19 cellular contexts compared by ENCODE assay signal in the genomic region with DNA sequence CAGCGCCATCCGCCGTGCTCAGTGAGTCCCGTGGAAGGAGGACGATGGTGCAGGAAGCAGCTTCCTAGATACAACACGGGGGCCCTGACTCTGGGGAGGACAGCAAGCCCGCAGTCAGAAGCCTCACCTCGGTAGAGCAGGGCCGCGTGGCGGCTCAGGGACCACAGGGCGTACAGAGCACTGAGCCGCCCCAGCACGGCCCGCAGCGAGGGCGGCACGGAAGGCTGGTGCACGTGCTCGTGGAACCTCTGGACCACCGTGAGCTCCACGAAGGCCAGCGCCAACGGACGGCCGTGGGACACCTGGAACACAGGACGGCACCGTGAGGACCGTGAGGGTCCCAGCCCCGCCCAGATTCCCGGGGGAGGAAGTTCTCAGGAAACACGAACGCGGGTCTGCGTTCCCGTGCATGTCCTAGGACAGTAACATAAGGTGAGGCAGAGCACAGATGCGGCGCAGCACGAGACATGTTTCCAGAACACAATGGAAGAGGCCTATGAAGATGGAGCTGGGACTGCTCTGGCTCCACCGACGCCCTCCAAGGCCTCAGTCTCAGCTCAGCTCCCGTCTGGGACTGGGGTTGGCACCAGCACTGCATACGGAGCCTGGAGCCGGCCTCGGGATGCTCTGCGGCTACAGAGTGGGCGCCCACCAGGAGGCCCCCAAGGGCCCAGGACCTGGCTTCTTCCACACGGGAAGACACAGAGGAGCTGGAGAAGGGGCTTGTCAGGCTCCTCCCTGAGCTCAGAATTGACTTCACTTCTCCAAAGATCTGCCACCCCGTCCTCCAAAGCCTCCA.
A peak's percentile ranks its signal among the peaks of the same experiment; 100 is the strongest.
DNase-seq lines count a peak whose midpoint lies in the region; ATAC-seq, FAIRE-seq and TF ChIP-seq lines count a peak whose summit lies in the region.
"Had no signal": no experiment of that assay in that cellular context is flagged by ENCODE, and none has a peak within 500 bp of the region (broad histone marks: within the 10 kb centered on the region; RNA-seq: fewer than 3 reads in every experiment).

No MANE protein-coding gene starts in this region.

- H3K27ac ChIP-seq in IMR-90 (ENCODE audit: insufficient read depth, low read length) (no peak overlapping the region), kidney (ENCODE audit: low read depth in 2 of 2, low read length in 2 of 2) (no peak overlapping the region), thyroid gland (no peak overlapping the region)
- H3K27ac ChIP-seq: 22Rv1, PC-9 had no signal

- H3K9me3 ChIP-seq in IMR-90 (ENCODE audit: control insufficient read depth, insufficient read depth, low read length) (no peaks in the 10 kb centered on the region), kidney (ENCODE audit: control insufficient read depth in 1 of 2, low read length in 2 of 2) (no peaks in the 10 kb centered on the region), thyroid gland (no peaks in the 10 kb centered on the region)
- H3K9me3 ChIP-seq: Caco-2 had no signal

- dilution Hi-C loops in IMR-90 (cut with HindIII; ENCODE audit: low sequenced_read_pairs, unreplicated experiment) = no loop called here

- no peak overlapping the region for H4K5ac ChIP-seq in IMR-90 (ENCODE audit: low read depth, low read length)

- TF ChIP-seq RAD21 in IMR-90 (IDR thresholded peaks at IDR 0.05; ENCODE audit: low read length) = no peak

- H3K36me3 ChIP-seq in IMR-90 (ENCODE audit: control insufficient read depth, insufficient read depth, low read length) (peaks cover 15% of the 10 kb centered on the region), kidney (ENCODE audit: control insufficient read depth in 1 of 2, insufficient read depth in 2 of 2, low read length in 2 of 2) (peaks cover 2 to 3% of the 10 kb centered on the region in 2 donors), thyroid gland (no peaks in the 10 kb centered on the region)

- H3K18ac ChIP-seq in IMR-90 (ENCODE audit: low read depth, low read length) = no peak overlapping the region

- TF ChIP-seq POLR2A in IMR-90 (IDR thresholded peaks at IDR 0.05; ENCODE audit: low read depth, low read length) = no peak
- no peak for TF ChIP-seq POLR2A in thyroid gland (IDR thresholded peaks at IDR 0.05)

- peak overlapping the region; percentile 24 for H2AK9ac ChIP-seq in IMR-90 (replicated peaks; ENCODE audit: low read depth, low read length, poor library complexity)

- H3K56ac ChIP-seq in IMR-90 (ENCODE audit: extremely low read depth, insufficient read depth, low read length) = no peak overlapping the region

- CTCF ChIA-PET in IMR-90 (lab: Yijun Ruan, JAX) = no interaction called here

- no peak overlapping the region for H3K4me3 Mint-ChIP-seq in stimulated activated effector memory CD8-positive, alpha-beta T cell treated with anti-CD3 and anti-CD28 coated beads, Interleukin-12 subunit alpha, Interleukin-12 subunit beta, amount 100 ng/mL, for 72 hours
- no peak overlapping the region for H3K4me3 Mint-ChIP-seq in stimulated activated naive CD8-positive, alpha-beta T cell treated with anti-CD3 and anti-CD28 coated beads, Interleukin-15, amount 100 ng/mL, for 72 hours
- H3K4me3 Mint-ChIP-seq: CD4-positive, alpha-beta T cell had no signal

- no peaks in the 10 kb centered on the region for H3K4me1 ChIP-seq in IMR-90 (ENCODE audit: control insufficient read depth, insufficient read depth, low read length)
- H3K4me1 ChIP-seq in kidney (ENCODE audit: control insufficient read depth in 1 of 2, insufficient read depth in 1 of 2, low read depth in 1 of 2, low read length in 2 of 2) = no peaks in the 10 kb centered on the region
- H3K4me1 ChIP-seq in thyroid gland = peaks cover 8 to 18% of the 10 kb centered on the region in 2 donors
- H3K4me1 ChIP-seq: Caco-2 had no signal

- no peak overlapping the region for H2AFZ ChIP-seq in IMR-90 (replicated peaks; ENCODE audit: low read length, poor library complexity)
- H2AFZ ChIP-seq: PC-9 had no signal

- ATAC-seq in Right ventricle myocardium inferior = no peak
- no peak for ATAC-seq in Right ventricle myocardium superior (ENCODE audit: poor library complexity)
- no peak for ATAC-seq in IMR-90 (ENCODE audit: low read depth)
- ATAC-seq in stimulated activated effector memory CD8-positive, alpha-beta T cell treated with anti-CD3 and anti-CD28 coated beads, Interleukin-12 subunit alpha, Interleukin-12 subunit beta, amount 100 ng/mL, for 72 hours = peak; percentile 16
- no peak for ATAC-seq in stimulated activated naive CD8-positive, alpha-beta T cell treated with anti-CD3 and anti-CD28 coated beads, Interleukin-15, amount 100 ng/mL, for 72 hours

- H4K8ac ChIP-seq in IMR-90 (ENCODE audit: low read depth in 2 of 2, low read length in 2 of 2) = no peak overlapping the region

- H3K9me1 ChIP-seq in IMR-90 (ENCODE audit: insufficient read depth, low read length) = no peaks in the 10 kb centered on the region

- no peak overlapping the region for H3K4me2 ChIP-seq in IMR-90 (ENCODE audit: low read depth, low read length)
- H3K4me2 ChIP-seq: PC-9 had no signal

- no peak overlapping the region for H3K14ac ChIP-seq in IMR-90 (replicated peaks; ENCODE audit: low read depth, low read length)

- H2BK20ac ChIP-seq in IMR-90 (ENCODE audit: low read depth, low read length) = no peak overlapping the region

- no peak overlapping the region for H2BK5ac ChIP-seq in IMR-90 (ENCODE audit: low read depth, low read length, poor library complexity, severe bottlenecking)

- POLR2A ChIA-PET in IMR-90 (lab: Charles Lee; ENCODE audit: unreplicated experiment) = no interaction called here

- H3K9ac ChIP-seq in IMR-90 (ENCODE audit: low read depth, low read length) = no peak overlapping the region
- H3K9ac ChIP-seq in kidney (ENCODE audit: low read length in 2 of 2) = no peak overlapping the region

- H3K4me1 Mint-ChIP-seq in stimulated activated effector memory CD8-positive, alpha-beta T cell treated with anti-CD3 and anti-CD28 coated beads, Interleukin-12 subunit alpha, Interleukin-12 subunit beta, amount 100 ng/mL, for 72 hours = peaks cover 6% of the 10 kb centered on the region
- H3K4me1 Mint-ChIP-seq in stimulated activated naive CD8-positive, alpha-beta T cell treated with anti-CD3 and anti-CD28 coated beads, Interleukin-15, amount 100 ng/mL, for 72 hours = no peaks in the 10 kb centered on the region

- no peak overlapping the region for H3K23ac ChIP-seq in IMR-90 (ENCODE audit: low read depth, low read length)

- no peaks in the 10 kb centered on the region; the same call in 1 of the 2 replicates for H4K20me1 ChIP-seq in IMR-90 (ENCODE audit: insufficient read depth, low read length)

- in situ Hi-C loops in IMR-90 (cut with MboI; ENCODE audit: low sequenced_read_pairs) = no loop called here

- no peaks in the 10 kb centered on the region for H3K27me3 Mint-ChIP-seq in stimulated activated naive CD8-positive, alpha-beta T cell treated with anti-CD3 and anti-CD28 coated beads, Interleukin-15, amount 100 ng/mL, for 72 hours
- H3K27me3 Mint-ChIP-seq: CD4-positive, alpha-beta T cell had no signal

- H3K36me3 Mint-ChIP-seq in stimulated activated effector memory CD8-positive, alpha-beta T cell treated with anti-CD3 and anti-CD28 coated beads, Interleukin-12 subunit alpha, Interleukin-12 subunit beta, amount 100 ng/mL, for 72 hours = peaks cover 22% of the 10 kb centered on the region

- no peaks in the 10 kb centered on the region for H3K9me3 Mint-ChIP-seq in stimulated activated effector memory CD8-positive, alpha-beta T cell treated with anti-CD3 and anti-CD28 coated beads, Interleukin-12 subunit alpha, Interleukin-12 subunit beta, amount 100 ng/mL, for 72 hours
- no peaks in the 10 kb centered on the region for H3K9me3 Mint-ChIP-seq in stimulated activated naive CD8-positive, alpha-beta T cell treated with anti-CD3 and anti-CD28 coated beads, Interleukin-15, amount 100 ng/mL, for 72 hours
- H3K9me3 Mint-ChIP-seq: CD4-positive, alpha-beta T cell had no signal

- no peak overlapping the region for H2BK15ac ChIP-seq in IMR-90 (ENCODE audit: low read depth, low read length)

- no TSS peak for BruUV-seq in IMR-90 (replicated peaks; lab: Mats Ljungman, UMichigan)

- peak; percentile 59 for DNase-seq in Right ventricle myocardium inferior (ENCODE audit: missing footprints)
- DNase-seq in Right ventricle myocardium superior = no peak
- no peak for DNase-seq in IMR-90
- peak; percentile 69 for DNase-seq in kidney
- DNase-seq in stimulated activated effector memory CD8-positive, alpha-beta T cell treated with anti-CD3 and anti-CD28 coated beads, Interleukin-12 subunit alpha, Interleukin-12 subunit beta, amount 100 ng/mL, for 72 hours (ENCODE audit: low spot score in 2 of 2) = no peak
- no peak for DNase-seq in stimulated activated naive CD8-positive, alpha-beta T cell treated with anti-CD3 and anti-CD28 coated beads, Interleukin-15, amount 100 ng/mL, for 72 hours
- DNase-seq in germinal center (ENCODE audit: low spot score) = no peak
- no peak for DNase-seq in thyroid gland
- DNase-seq: Caco-2; CD4-positive, alpha-beta T cell; H7; NCI-H1417 treated with DMSO at 0.1 percent for 48 hours; NCI-H1930; NCI-H226; NCI-H524; NCI-H82; PC-9 had no signal

- H3K27me3 ChIP-seq in IMR-90 (ENCODE audit: control insufficient read depth, insufficient read depth, low read length) (no peaks in the 10 kb centered on the region), thyroid gland (no peaks in the 10 kb centered on the region)

- H2AK5ac ChIP-seq in IMR-90 (ENCODE audit: low read depth, low read length) = no peak overlapping the region

- H3K4me3 ChIP-seq in IMR-90 (ENCODE audit: insufficient read depth, low read depth, low read length) = no peak overlapping the region
- H3K4me3 ChIP-seq in kidney (ENCODE audit: low read length in 2 of 2) = no peak overlapping the region
- no peak overlapping the region for H3K4me3 ChIP-seq in thyroid gland (replicated peaks in 1 of 3)
- H3K4me3 ChIP-seq: PC-9 had no signal

- TF ChIP-seq CTCF in IMR-90 (conservative IDR thresholded peaks at IDR 0.05; ENCODE audit: low read depth, low read length) (no peak), kidney (IDR thresholded peaks at IDR 0.05; ENCODE audit: borderline replicate concordance, extremely low read depth, insufficient read depth) (no peak), thyroid gland (IDR thresholded peaks at IDR 0.05) (no peak)

- WGBS in IMR-90 (ENCODE audit: extremely low coverage in 2 of 2, insufficient read length in 1 of 2), 2 experiments = 94% methylated on average over 26 of the region's 49 CpGs; no CpG with 5 or more reads in 1 of the 2 experiments
- 93 to 94% methylated on average over 35 to 44 of the region's 49 CpGs for WGBS in thyroid gland, 2 donors

- intact Hi-C loops in Right ventricle myocardium inferior (cut with DNase I) (no loop called here), Right ventricle myocardium superior (cut with DNase I) (no loop called here), IMR-90 (cut with micrococcal nuclease) (no loop called here), kidney (cut with DNase I) (no loop called here), thyroid gland (cut with DNase I) (no loop called here)

- no peaks in the 10 kb centered on the region for H3K79me1 ChIP-seq in IMR-90 (ENCODE audit: low read depth in 1 of 2, low read length in 2 of 2)

- no peak overlapping the region for H4K91ac ChIP-seq in IMR-90 (ENCODE audit: insufficient read depth, low read depth, low read length)

- no peak for FAIRE-seq in kidney (lab: Jason Lieb, UNC)
- FAIRE-seq: G401.6 had no signal

- H3K4ac ChIP-seq in IMR-90 (ENCODE audit: low read depth, low read length) = no peak overlapping the region

- no peak overlapping the region for H2BK120ac ChIP-seq in IMR-90 (ENCODE audit: low read depth, low read length)

- no peak overlapping the region for H3K27ac Mint-ChIP-seq in stimulated activated effector memory CD8-positive, alpha-beta T cell treated with anti-CD3 and anti-CD28 coated beads, Interleukin-12 subunit alpha, Interleukin-12 subunit beta, amount 100 ng/mL, for 72 hours
- H3K27ac Mint-ChIP-seq in stimulated activated naive CD8-positive, alpha-beta T cell treated with anti-CD3 and anti-CD28 coated beads, Interleukin-15, amount 100 ng/mL, for 72 hours = no peak overlapping the region
- H3K27ac Mint-ChIP-seq: CD4-positive, alpha-beta T cell had no signal

Comparison
In these comparisons a context has a peak if more than half of its experiments do, and no peak if none do; other contexts are left out.
1. DNase-seq: peak in Right ventricle myocardium inferior (single experiment) and kidney (single experiment); none in Right ventricle myocardium superior (single experiment), IMR-90 (single experiment), stimulated activated effector memory CD8-positive, alpha-beta T cell treated with anti-CD3 and anti-CD28 coated beads, Interleukin-12 subunit alpha, Interleukin-12 subunit beta, amount 100 ng/mL, for 72 hours (0 of 2), stimulated activated naive CD8-positive, alpha-beta T cell treated with anti-CD3 and anti-CD28 coated beads, Interleukin-15, amount 100 ng/mL, for 72 hours (0 of 2), germinal center (single experiment) and thyroid gland (0 of 2).